ENCODE assay signal across 15 cellular contexts in the genomic region with DNA sequence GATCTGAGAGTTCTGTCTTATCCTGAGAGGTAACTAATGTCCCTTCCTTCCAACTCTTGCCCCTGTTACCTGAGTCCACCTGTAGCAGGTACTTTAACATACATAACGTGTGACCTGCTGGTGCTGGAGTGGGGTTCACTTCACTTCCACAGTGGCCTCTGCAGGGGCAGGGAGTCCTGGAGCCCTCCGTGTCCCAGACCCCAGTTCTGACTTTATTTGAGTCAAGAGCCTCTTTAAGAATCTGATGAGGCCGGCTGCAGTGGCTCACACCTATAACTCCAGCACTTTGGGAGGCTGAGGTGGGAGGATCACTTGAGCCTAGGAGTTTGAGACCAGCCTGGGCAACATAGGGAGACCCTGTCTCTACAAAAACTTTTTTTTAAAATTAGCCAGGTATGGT.
"Had no signal": no experiment of that assay in that cellular context is flagged by ENCODE, and none has a peak within 500 bp of the region (broad histone marks: within the 10 kb centered on the region; RNA-seq: fewer than 3 reads in every experiment).

No MANE protein-coding gene starts in this region.

- H3K9me3 ChIP-seq: esophagus squamous epithelium, upper lobe of right lung had no signal

- H3K27ac Mint-ChIP-seq: activated CD4-positive, alpha-beta T cell treated with anti-CD3 and anti-CD28 coated beads, Interleukin-2, amount 10 ng/mL, durations not matched to agents 24 days and 14 days; progenitor cell of endocrine pancreas had no signal

- DNase-seq: activated CD4-positive, alpha-beta T cell treated with anti-CD3 and anti-CD28 coated beads, Interleukin-2, amount 10 ng/mL, durations not matched to agents 24 days and 14 days; activated naive CD4-positive, alpha-beta T cell; esophagus squamous epithelium; heart right ventricle; midbrain; stimulated activated CD4-positive, alpha-beta T cell treated with anti-CD3 and anti-CD28 coated beads, Interleukin-12 subunit alpha, Interleukin-12 subunit beta, amount 100 ng/mL, for 4 hours; stimulated activated CD4-positive, alpha-beta T cell treated with anti-CD3 and anti-CD28 coated beads, Interleukin-2, amount 100 ng/mL, for 48 hours; stimulated activated naive CD8-positive, alpha-beta T cell treated with anti-CD3 and anti-CD28 coated beads, Interleukin-15, Interleukin-2, amounts not matched to agents 100 U/mL and 50 U/mL, for 24 hours; T1000; upper lobe of right lung; WERI-Rb-1 had no signal

- H3K4me3 ChIP-seq: breast epithelium, esophagus squamous epithelium, heart right ventricle, upper lobe of right lung had no signal

- ATAC-seq: naive thymus-derived CD4-positive, alpha-beta T cell; sciatic nerve; stimulated activated naive CD8-positive, alpha-beta T cell treated with anti-CD3 and anti-CD28 coated beads, Interleukin-15, Interleukin-2, amounts not matched to agents 100 U/mL and 50 U/mL, for 24 hours had no signal

- H3K9me3 Mint-ChIP-seq: activated CD4-positive, alpha-beta T cell treated with anti-CD3 and anti-CD28 coated beads, Interleukin-2, amount 10 ng/mL, durations not matched to agents 24 days and 14 days had no signal

- H3K36me3 ChIP-seq: breast epithelium, esophagus squamous epithelium, heart right ventricle, upper lobe of right lung, WERI-Rb-1 had no signal

- H3K36me3 Mint-ChIP-seq: naive thymus-derived CD4-positive, alpha-beta T cell had no signal

- H3K27ac ChIP-seq: breast epithelium, esophagus squamous epithelium, upper lobe of right lung, WERI-Rb-1 had no signal

- H3K4me1 ChIP-seq: breast epithelium, upper lobe of right lung had no signal

- H3K4me3 Mint-ChIP-seq: activated CD4-positive, alpha-beta T cell treated with anti-CD3 and anti-CD28 coated beads, Interleukin-2, amount 10 ng/mL, durations not matched to agents 24 days and 14 days; naive thymus-derived CD4-positive, alpha-beta T cell had no signal

- H3K27me3 ChIP-seq: breast epithelium, esophagus squamous epithelium, heart right ventricle, upper lobe of right lung had no signal

- H3K4me1 Mint-ChIP-seq: activated CD4-positive, alpha-beta T cell treated with anti-CD3 and anti-CD28 coated beads, Interleukin-2, amount 10 ng/mL, durations not matched to agents 24 days and 14 days had no signal
